Comparison of ENCODE assay signal across 23 cellular contexts in genomic region chr10:127182161-127182560, GRCh38. TPM values are rescaled to one million over a fixed set of nuclear protein-coding genes. Genes with fewer than 3 reads are reported as not detected.
DNase-seq lines count a peak whose midpoint lies in the region; ATAC-seq, FAIRE-seq and TF ChIP-seq lines count a peak whose summit lies in the region.
"Had no signal": no experiment of that assay in that cellular context is flagged by ENCODE, and none has a peak within 500 bp of the region (broad histone marks: within the 10 kb centered on the region; RNA-seq: fewer than 3 reads in every experiment).

No MANE protein-coding gene starts in this region.

- no peak for TF ChIP-seq EP300 in HepG2 (IDR thresholded peaks at IDR 0.05; ENCODE audit: low read depth in 2 of 2, low read length in 2 of 2)
- TF ChIP-seq EP300 in HepG2 (CRISPR knock-in tag; IDR thresholded peaks at IDR 0.05; ENCODE audit: borderline replicate concordance), result no peak

- H3K27ac ChIP-seq in ectodermal cell (ENCODE audit: insufficient read depth, low read depth, low read length, poor library complexity, severe bottlenecking) (peak overlapping the region; percentile 2), HepG2 (ENCODE audit: extremely low read length, insufficient read depth, low read length) (no peak overlapping the region), RWPE1 (no peak overlapping the region)
- H3K27ac ChIP-seq: GM23248 had no signal

- no peaks in the 10 kb centered on the region for H3K27me3 ChIP-seq in ectodermal cell (ENCODE audit: control insufficient read depth, insufficient read depth, low read length, poor library complexity, severe bottlenecking)
- H3K27me3 ChIP-seq in HepG2 (ENCODE audit: control insufficient read depth in 1 of 2, insufficient read depth in 2 of 2, low read length in 2 of 2), result no peaks in the 10 kb centered on the region
- H3K27me3 ChIP-seq: BE2C had no signal

- H3K36me3 ChIP-seq in ectodermal cell (ENCODE audit: control insufficient read depth, insufficient read depth, low read length) (no peaks in the 10 kb centered on the region), HepG2 (replicated peaks in 1 of 2; ENCODE audit: control insufficient read depth in 1 of 2, insufficient read depth in 2 of 2, low read length in 2 of 2) (no peaks in the 10 kb centered on the region; a peak in 2 of 5 replicates)
- H3K36me3 ChIP-seq: BE2C, HAP-1 had no signal

- no peaks in the 10 kb centered on the region for H4K20me1 ChIP-seq in HepG2 (ENCODE audit: insufficient read depth, low read length)

- H3K4me1 ChIP-seq in ectodermal cell (ENCODE audit: control insufficient read depth, insufficient read depth, low read length) (no peaks in the 10 kb centered on the region), HepG2 (ENCODE audit: insufficient read depth, low read length) (no peaks in the 10 kb centered on the region)
- H3K4me1 ChIP-seq: BE2C, HAP-1 had no signal

- no TSS peak for BruUV-seq in HepG2 (replicated peaks; lab: Mats Ljungman, UMichigan)

- H2AFZ ChIP-seq in HepG2 (ENCODE audit: low read length), result no peak overlapping the region
- H2AFZ ChIP-seq: GM23248 had no signal

- FAIRE-seq in HepG2 (lab: Jason Lieb, UNC), result no peak
- FAIRE-seq: GM12878, GM19239 had no signal

- peak; percentile 51 for DNase-seq in M059J (ENCODE audit: low read depth)
- DNase-seq in RPMI7951 (ENCODE audit: low read depth), result peak; percentile 42
- DNase-seq in astrocyte of the hippocampus (ENCODE audit: low read depth, low spot score), result peak; percentile 88
- no peak for DNase-seq in HepG2 (ENCODE audit: low spot score)
- DNase-seq in RWPE1 (ENCODE audit: low spot score), result no peak
- DNase-seq: BE2C; C1 segment of cervical spinal cord; CD4-positive, CD25-positive, alpha-beta regulatory T cell; CD8-positive, alpha-beta memory T cell; COR-L47; DMS 273 treated with DMSO at 0.1 percent for 48 hours; DMS53; DND-41; EL; GM23248 had no signal

- in situ Hi-C loops in HepG2 (cut with HindIII; ENCODE audit: extremely low pct_ligation_motif_present, low pct_unique_long_range_greater_than_20kb), result no loop called here

- TF ChIP-seq POLR2A in HepG2 (IDR thresholded peaks at IDR 0.05; ENCODE audit: insufficient read depth in 1 of 2, low read depth in 2 of 2, low read length in 2 of 2), result no peak

- TF ChIP-seq RAD21 in HepG2 (CRISPR knock-in tag; IDR thresholded peaks at IDR 0.05), result no peak

- TF ChIP-seq CTCF in HepG2 (CRISPR knock-in tag; IDR thresholded peaks at IDR 0.05), result no peak
- no peak for TF ChIP-seq CTCF in RWPE1 (conservative IDR thresholded peaks at IDR 0.05; ENCODE audit: low read depth)

- 81 to 88% methylated on average over 4 of the region's 4 CpGs for WGBS in ectodermal cell, 2 experiments
- WGBS in HepG2 (ENCODE audit: low lambda C conversion rate), result 97% methylated on average over 4 of the region's 4 CpGs

- intact Hi-C loops in HepG2 (cut with micrococcal nuclease; ENCODE audit: unreplicated experiment), result no loop called here

- POLR2A ChIA-PET in HepG2 (lab: Yijun Ruan, JAX), result no interaction called here
- POLR2A ChIA-PET in RWPE1 (lab: Yijun Ruan, JAX; ENCODE audit: low non-redundant PET), result no interaction called here

- ATAC-seq in HepG2, result no peak
- no peak for ATAC-seq in GM19324 (IDR thresholded peaks at IDR 0.05; ENCODE audit: low FRiP score, unreplicated experiment)
- ATAC-seq: GM12878 had no signal

- H3K4me3 ChIP-seq in ectodermal cell (ENCODE audit: insufficient read depth, low read depth, low read length) (no peak overlapping the region), HepG2 (replicated peaks in 1 of 3; ENCODE audit: insufficient read depth in 1 of 3, low read depth in 2 of 3, low read length in 3 of 3) (no peak overlapping the region)
- H3K4me3 ChIP-seq: GM12878, GM23248, HAP-1 had no signal

- no peaks in the 10 kb centered on the region for H3K79me2 ChIP-seq in HepG2 (ENCODE audit: insufficient read depth, low read length)

- H3K9me3 ChIP-seq in ectodermal cell (ENCODE audit: control insufficient read depth, low read length), result no peaks in the 10 kb centered on the region
- H3K9me3 ChIP-seq in HepG2 (ENCODE audit: low read length), result no peaks in the 10 kb centered on the region
- H3K9me3 ChIP-seq: BE2C, HAP-1 had no signal

- H3K4me2 ChIP-seq in HepG2 (ENCODE audit: low read depth, low read length), result no peak overlapping the region

- CTCF ChIA-PET in HepG2 (lab: Yijun Ruan, JAX; ENCODE audit: low intra/inter-chr PET ratio, low total read pairs), result no interaction called here
- CTCF ChIA-PET in RWPE1 (lab: Yijun Ruan, JAX), result no interaction called here

- H3K9ac ChIP-seq in HepG2 (ENCODE audit: insufficient read depth, low read depth, low read length), result no peak overlapping the region
- H3K9ac ChIP-seq: GM23248 had no signal

TF ChIP-seq in HepG2, 621 proteins besides CTCF, POLR2A, EP300 and RAD21 (continues in another document):
- TF ChIP-seq MAX (IDR thresholded peaks at IDR 0.05) (no peak), GPBP1L1 (CRISPR knock-in tag; IDR thresholded peaks at IDR 0.05) (no peak), ZC3H4 (CRISPR knock-in tag; IDR thresholded peaks at IDR 0.05; ENCODE audit: borderline replicate concordance) (no peak), HMGXB4 (CRISPR knock-in tag; IDR thresholded peaks at IDR 0.05; ENCODE audit: borderline replicate concordance in 1 of 2, low read depth in 1 of 2) (no peak), GABPA (IDR thresholded peaks at IDR 0.05; ENCODE audit: low read depth, low read length) (no peak), GABPA (CRISPR knock-in tag; IDR thresholded peaks at IDR 0.05; ENCODE audit: low read depth) (no peak), NR2F2 (IDR thresholded peaks at IDR 0.05; ENCODE audit: borderline replicate concordance, low read depth) (no peak), YY1 (IDR thresholded peaks at IDR 0.05; ENCODE audit: insufficient read depth, insufficient replicate concordance, low read depth, low read length) (no peak), ZNF282 (IDR thresholded peaks at IDR 0.05; ENCODE audit: partially characterized antibody) (no peak), ZNF737 (CRISPR knock-in tag; IDR thresholded peaks at IDR 0.05; ENCODE audit: borderline replicate concordance) (no peak)

RNA-seq across cellular contexts. Expression of gene INSYN2A, which starts 14.2 kb away (rescaled TPM):
- 0.10 and 0.79 TPM in 2 replicates for total RNA-seq in M059J (2014; rRNA removed; shearing (Covaris generic))
- total RNA-seq in RPMI7951 (2014; rRNA removed; shearing (Covaris generic)), result under 0.01 TPM in 1 of 2 replicates, not detected in the other
- polyA plus RNA-seq in ectodermal cell (2013, experiment 1 of 4), result 0.19 TPM
- 0.04 TPM for polyA plus RNA-seq in ectodermal cell (2013, experiment 2 of 4)
- polyA plus RNA-seq in ectodermal cell (2013, experiment 3 of 4), result not detected
- polyA plus RNA-seq in ectodermal cell (2013, experiment 4 of 4), result not detected
- not detected in 2 replicates for total RNA-seq in HepG2 (2016; rRNA removed; fragmentation: Illumina TruSeq; extraction: Trizol)
- total RNA-seq in HepG2 (2016; cell fraction: cytosol; rRNA removed; fragmentation: Illumina TruSeq; extraction: Trizol; ENCODE audit: low read depth), result not detected in 2 replicates
- total RNA-seq in HepG2 (2016; cell fraction: insoluble cytoplasmic fraction; rRNA removed; fragmentation: Illumina TruSeq; extraction: Trizol), result not detected in 2 replicates
- not detected in 2 replicates for total RNA-seq in HepG2 (2016; cell fraction: membrane; rRNA removed; fragmentation: Illumina TruSeq; extraction: Trizol)
- total RNA-seq in HepG2 (2016; cell fraction: nucleus; rRNA removed; fragmentation: Illumina TruSeq; extraction: Trizol), result not detected in 2 replicates
- not detected in 2 replicates for polyA plus RNA-seq in HepG2 (2011; rRNA removed)
- not detected in 2 replicates for polyA plus RNA-seq in HepG2 (2011; cell fraction: cytosol; rRNA removed)
- not detected in 2 replicates for polyA plus RNA-seq in HepG2 (2011; cell fraction: nucleus; rRNA removed)
- polyA plus RNA-seq in HepG2 (2012), result not detected in 2 replicates
- not detected in 2 replicates for polyA plus RNA-seq in HepG2 (2016; cell fraction: cytosol; fragmentation: Illumina TruSeq; extraction: Trizol; ENCODE audit: low read depth)
- polyA plus RNA-seq in HepG2 (2016; cell fraction: insoluble cytoplasmic fraction; fragmentation: Illumina TruSeq; extraction: Trizol; ENCODE audit: low read depth), result not detected in 2 replicates
- polyA plus RNA-seq in HepG2 (2016; cell fraction: membrane; fragmentation: Illumina TruSeq; extraction: Trizol; ENCODE audit: low read depth), result not detected in 2 replicates
- not detected in 2 replicates for polyA plus RNA-seq in HepG2 (2016; cell fraction: nucleus; fragmentation: Illumina TruSeq; extraction: Trizol; ENCODE audit: insufficient read depth, low read depth)
- polyA minus RNA-seq in HepG2 (2011; rRNA and poly(A)+ RNA removed; ENCODE audit: low replicate concordance), result not detected in 2 replicates
- polyA minus RNA-seq in HepG2 (2011; cell fraction: cytosol; rRNA and poly(A)+ RNA removed), result not detected in 2 replicates
- not detected in 2 replicates for polyA minus RNA-seq in HepG2 (2011; cell fraction: nucleus; rRNA and poly(A)+ RNA removed)
- total RNA-seq: CD4-positive, CD25-positive, alpha-beta regulatory T cell; CD8-positive, alpha-beta memory T cell; G401; GM12878; H4; HT-29 had no signal
- polyA plus RNA-seq: CD4-positive, CD25-positive, alpha-beta regulatory T cell; CD8-positive, alpha-beta memory T cell; GM12878 had no signal

Comparison
In these comparisons a context has a peak if more than half of its experiments do, and no peak if none do; other contexts are left out.
1. DNase-seq: peak in M059J (single experiment), RPMI7951 (single experiment) and astrocyte of the hippocampus (single experiment); none in HepG2 (single experiment) and RWPE1 (single experiment).